Comparison of ENCODE assay signal across 18 cellular contexts in the genomic region with DNA sequence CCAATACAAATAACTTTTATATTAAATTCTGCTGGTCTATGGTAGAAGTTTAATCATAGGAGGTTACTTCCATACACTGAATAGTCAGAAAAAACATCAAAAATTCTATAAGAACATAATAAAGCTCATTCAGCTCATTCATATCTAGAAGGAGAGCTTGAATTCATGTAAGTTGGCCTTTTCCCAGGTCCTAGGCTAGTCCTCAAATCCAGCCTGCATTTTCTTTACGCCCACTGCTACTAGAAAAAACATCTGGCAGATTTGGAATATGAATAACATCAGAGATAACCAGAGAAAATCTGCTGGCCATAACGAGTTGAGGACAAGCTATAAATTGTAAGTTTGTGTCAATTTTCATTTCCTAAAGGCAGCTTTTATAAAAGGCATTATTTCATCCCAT.
DNase-seq lines count a peak whose midpoint lies in the region; ATAC-seq, FAIRE-seq and TF ChIP-seq lines count a peak whose summit lies in the region.
"Had no signal": no experiment of that assay in that cellular context is flagged by ENCODE, and none has a peak within 500 bp of the region (broad histone marks: within the 10 kb centered on the region; RNA-seq: fewer than 3 reads in every experiment).

No MANE protein-coding gene starts in this region.

- H3K27me3 Mint-ChIP-seq in astrocyte (ENCODE audit: low read depth, unreplicated experiment) (no peaks in the 10 kb centered on the region), HFFc6 (ENCODE audit: insufficient read depth) (no peaks in the 10 kb centered on the region)

- H2AFZ ChIP-seq in astrocyte (ENCODE audit: low read depth, low read length) = no peak overlapping the region
- H2AFZ ChIP-seq: GM23338 had no signal

- H3K27me3 ChIP-seq in astrocyte (ENCODE audit: insufficient read depth, low read length) (no peaks in the 10 kb centered on the region), pancreas (no peaks in the 10 kb centered on the region)

- 55 to 56% methylated on average over 2 of the region's 2 CpGs for WGBS in pancreas, 2 donors

- H3K9me3 Mint-ChIP-seq in astrocyte (ENCODE audit: unreplicated experiment) (peaks cover 1% of the 10 kb centered on the region), HFFc6 (no peaks in the 10 kb centered on the region)
- H3K9me3 Mint-ChIP-seq: CD8-positive, alpha-beta T cell; GM23338; H9 had no signal

- H3K4me3 Mint-ChIP-seq in astrocyte (ENCODE audit: unreplicated experiment) (no peak overlapping the region), HFFc6 (no peak overlapping the region)
- H3K4me3 Mint-ChIP-seq: CD14-positive monocyte; CD8-positive, alpha-beta T cell; GM23338; H9 had no signal

- no peaks in the 10 kb centered on the region for H3K4me1 ChIP-seq in astrocyte (ENCODE audit: insufficient read depth, low read length)
- no peaks in the 10 kb centered on the region for H3K4me1 ChIP-seq in pancreas

- H3K4me3 ChIP-seq in AG10803 (ENCODE audit: low read length) (no peak overlapping the region), astrocyte (ENCODE audit: insufficient read depth, low read depth, low read length) (no peak overlapping the region), pancreas (no peak overlapping the region)
- H3K4me3 ChIP-seq: GM23338 had no signal

- H3K4me2 ChIP-seq in astrocyte (ENCODE audit: low read length) = no peak overlapping the region
- H3K4me2 ChIP-seq: GM23338 had no signal

- no peak for TF ChIP-seq CTCF in AG10803 (conservative IDR thresholded peaks at IDR 0.05; ENCODE audit: low read length)
- no peak for TF ChIP-seq CTCF in astrocyte (IDR thresholded peaks at IDR 0.05; ENCODE audit: insufficient read depth, low read depth, low read length)
- no peak for TF ChIP-seq CTCF in pancreas (IDR thresholded peaks at IDR 0.05)
- TF ChIP-seq CTCF in HFFc6 (IDR thresholded peaks at IDR 0.05) = no peak

- FAIRE-seq in astrocyte (lab: Jason Lieb, UNC) (peak; percentile 70), pancreas (lab: Jason Lieb, UNC) (peak; percentile 47)
- FAIRE-seq: HepG2, HTR-8/SVneo had no signal

- no peaks in the 10 kb centered on the region for H3K36me3 Mint-ChIP-seq in astrocyte (ENCODE audit: low read depth, unreplicated experiment)
- no peaks in the 10 kb centered on the region for H3K36me3 Mint-ChIP-seq in HFFc6 (ENCODE audit: low read depth)
- H3K36me3 Mint-ChIP-seq: CD14-positive monocyte; CD8-positive, alpha-beta T cell had no signal

- H4K20me1 ChIP-seq in astrocyte (ENCODE audit: insufficient read depth, low read length) = no peaks in the 10 kb centered on the region

- no peak overlapping the region for H3K27ac ChIP-seq in astrocyte (ENCODE audit: low read depth, low read length)
- H3K27ac ChIP-seq in pancreas = no peak overlapping the region

- intact Hi-C loops in pancreas (cut with DNase I) = no loop called here

- H3K27ac Mint-ChIP-seq in astrocyte (ENCODE audit: unreplicated experiment) = no peak overlapping the region
- H3K27ac Mint-ChIP-seq in HFFc6 = no peak overlapping the region
- H3K27ac Mint-ChIP-seq: CD14-positive monocyte; CD8-positive, alpha-beta T cell; GM23338; H9 had no signal

- no peaks in the 10 kb centered on the region for H3K79me2 ChIP-seq in astrocyte (ENCODE audit: insufficient read depth, low read length)

- H3K4me1 Mint-ChIP-seq in astrocyte (ENCODE audit: low read depth, unreplicated experiment) = peaks cover 10% of the 10 kb centered on the region
- H3K4me1 Mint-ChIP-seq in HFFc6 (ENCODE audit: low read depth) = peaks cover 14% of the 10 kb centered on the region
- H3K4me1 Mint-ChIP-seq: GM23338, H9 had no signal

- no peaks in the 10 kb centered on the region for H3K9me3 ChIP-seq in astrocyte (ENCODE audit: insufficient read depth, low read depth, low read length)
- no peaks in the 10 kb centered on the region for H3K9me3 ChIP-seq in pancreas

- DNase-seq in AG10803 (ENCODE audit: low read depth) (peak; percentile 39), astrocyte (ENCODE audit: low read depth) (peak; percentile 28), fibroblast of peridontal ligament (ENCODE audit: extremely low read depth) (peak; percentile 48), pancreas (no peak), left lobe of liver (ENCODE audit: low spot score) (no peak), HFFc6 (no peak), ACHN (no peak)
- DNase-seq: 8988T; CD8-positive, alpha-beta T cell; COR-L47; DND-41; GDM1; H9 had no signal

- in situ Hi-C loops in ACHN (cut with HindIII; ENCODE audit: low pct_ligation_motif_present, low pct_unique_long_range_greater_than_20kb, low sequenced_read_pairs) = no loop called here

- H3K9ac ChIP-seq in astrocyte (ENCODE audit: low read length) = no peak overlapping the region

- ATAC-seq in pancreas (no peak), left lobe of liver (no peak), GM19463 (IDR thresholded peaks at IDR 0.05; ENCODE audit: unreplicated experiment) (no peak)
- ATAC-seq: CD8-positive, alpha-beta T cell; GM23338; HepG2 had no signal

- no peaks in the 10 kb centered on the region for H3K36me3 ChIP-seq in astrocyte (ENCODE audit: insufficient read depth, low read length)
- no peaks in the 10 kb centered on the region for H3K36me3 ChIP-seq in pancreas

Comparison
In these comparisons a context has a peak if more than half of its experiments do, and no peak if none do; other contexts are left out.
1. DNase-seq: peak in AG10803 (single experiment), astrocyte (single experiment) and fibroblast of peridontal ligament (single experiment); none in pancreas (0 of 6), left lobe of liver (single experiment), HFFc6 (single experiment) and ACHN (single experiment).